ENCODE assay signal across 22 cellular contexts in genomic region chr6:134278000-134278399, GRCh38. TPM values are rescaled to one million over a fixed set of nuclear protein-coding genes. Genes with fewer than 3 reads are reported as not detected.
A peak's percentile ranks its signal among the peaks of the same experiment; 100 is the strongest.
DNase-seq lines count a peak whose midpoint lies in the region; TF ChIP-seq lines count a peak whose summit lies in the region.
"Had no signal": no experiment of that assay in that cellular context is flagged by ENCODE, and none has a peak within 500 bp of the region (broad histone marks: within the 10 kb centered on the region; RNA-seq: fewer than 3 reads in every experiment).

No MANE protein-coding gene starts in this region.

- in situ Hi-C loops in brain microvascular endothelial cell (cut with HindIII; ENCODE audit: low pct_ligation_motif_present, low sequenced_read_pairs), result no loop called here

- no peaks in the 10 kb centered on the region for H3K36me3 Mint-ChIP-seq in activated CD4-positive, alpha-beta memory T cell treated with anti-CD3 and anti-CD28 coated beads, Interleukin-2, amount 10 ng/mL, durations not matched to agents 7 days and 5 days (ENCODE audit: low read depth)
- H3K36me3 Mint-ChIP-seq: CD8-positive, alpha-beta T cell had no signal

- no peaks in the 10 kb centered on the region for H3K36me3 ChIP-seq in KMS-11 (ENCODE audit: insufficient read depth)
- no peaks in the 10 kb centered on the region for H3K36me3 ChIP-seq in neutrophil
- no peaks in the 10 kb centered on the region for H3K36me3 ChIP-seq in brain microvascular endothelial cell (replicated peaks)

- H3K27ac ChIP-seq in KMS-11 (peak overlapping the region; percentile 95), dorsolateral prefrontal cortex (peak overlapping the region in 38 of 59 donors; percentile 2 to 79 (median 49)), neutrophil (peak overlapping the region; percentile 93), brain microvascular endothelial cell (no peak overlapping the region)

- H3K4me1 Mint-ChIP-seq in activated CD4-positive, alpha-beta memory T cell treated with anti-CD3 and anti-CD28 coated beads, Interleukin-2, amount 10 ng/mL, durations not matched to agents 7 days and 5 days, result peaks cover 24% of the 10 kb centered on the region

- no peak overlapping the region for H3K27ac Mint-ChIP-seq in activated CD4-positive, alpha-beta memory T cell treated with anti-CD3 and anti-CD28 coated beads, Interleukin-2, amount 10 ng/mL, durations not matched to agents 7 days and 5 days
- H3K27ac Mint-ChIP-seq: CD8-positive, alpha-beta T cell; HFFc6 had no signal

- TF ChIP-seq POLR2A in erythroblast (IDR thresholded peaks at IDR 0.05; ENCODE audit: low read length), result no peak

- H3K9me3 Mint-ChIP-seq in activated CD4-positive, alpha-beta memory T cell treated with anti-CD3 and anti-CD28 coated beads, Interleukin-2, amount 10 ng/mL, durations not matched to agents 7 days and 5 days, result no peaks in the 10 kb centered on the region
- H3K9me3 Mint-ChIP-seq: CD8-positive, alpha-beta T cell; H9; HFFc6 had no signal

- H3K79me2 ChIP-seq in KMS-11 (ENCODE audit: insufficient read depth, low read depth), result no peaks in the 10 kb centered on the region

- TF ChIP-seq CTCF in KMS-11 (conservative IDR thresholded peaks at IDR 0.05; ENCODE audit: low read depth, low read length) (no peak), dorsolateral prefrontal cortex (IDR thresholded peaks at IDR 0.05 in 54 of 56, conservative IDR thresholded peaks at IDR 0.05 in 2 of 56; ENCODE audit: low read depth in 1 of 56, partially characterized antibody in 56 of 56) (no peak), neutrophil (IDR thresholded peaks at IDR 0.05) (no peak), brain microvascular endothelial cell (IDR thresholded peaks at IDR 0.05; ENCODE audit: low read depth, low read length, missing control alignments) (no peak)

- H3K4me1 ChIP-seq in KMS-11 (ENCODE audit: low read depth, poor library complexity, severe bottlenecking) (peaks cover 48% of the 10 kb centered on the region), neutrophil (ENCODE audit: control insufficient read depth in 1 of 2, insufficient read depth in 1 of 2, low read depth in 1 of 2, low read length in 1 of 2) (peaks cover 22 to 49% of the 10 kb centered on the region in 2 experiments)
- H3K4me1 ChIP-seq: Caco-2 had no signal

- no peaks in the 10 kb centered on the region for H4K20me1 ChIP-seq in KMS-11 (ENCODE audit: insufficient read depth)

- H3K4me3 ChIP-seq in KMS-11 (IDR thresholded peaks at IDR 0.05; ENCODE audit: insufficient read depth, low read depth, low read length) (no peak overlapping the region), dorsolateral prefrontal cortex (no peak overlapping the region), neutrophil (ENCODE audit: low read depth in 1 of 2, low read length in 1 of 2) (no peak overlapping the region), brain microvascular endothelial cell (ENCODE audit: low read depth, low read length) (no peak overlapping the region)
- H3K4me3 ChIP-seq: A549 had no signal

- no peak overlapping the region; the same call in 1 of the 2 replicates for H3K9ac ChIP-seq in KMS-11

- H2AFZ ChIP-seq in KMS-11 (ENCODE audit: low read depth), result peak overlapping the region; percentile 83; the same call in 1 of the 2 replicates

- peak overlapping the region; percentile 97 for H3K4me2 ChIP-seq in KMS-11
- H3K4me2 ChIP-seq: A549 had no signal

- H3K27me3 Mint-ChIP-seq in activated CD4-positive, alpha-beta memory T cell treated with anti-CD3 and anti-CD28 coated beads, Interleukin-2, amount 10 ng/mL, durations not matched to agents 7 days and 5 days, result no peaks in the 10 kb centered on the region

- H3K27me3 ChIP-seq in KMS-11 (ENCODE audit: insufficient read depth, low read depth) (no peaks in the 10 kb centered on the region), dorsolateral prefrontal cortex (no peaks in the 10 kb centered on the region), neutrophil (no peaks in the 10 kb centered on the region), brain microvascular endothelial cell (replicated peaks) (no peaks in the 10 kb centered on the region)

- intact Hi-C loops in dorsolateral prefrontal cortex (cut with DNase I), result no loop called here

- DNase-seq in EL (peak; percentile 32), dorsolateral prefrontal cortex (no peak), NCI-H510A treated with DMSO at 0.1 percent for 48 hours (lab: John Stamatoyannopoulos, UW) (no peak), brain microvascular endothelial cell (no peak), erythroblast (lab: John Stamatoyannopoulos, UW) (no peak)
- no peak for DNase-seq in activated CD4-positive, alpha-beta memory T cell treated with anti-CD3 and anti-CD28 coated beads, Interleukin-2, amount 10 ng/mL, durations not matched to agents 7 days and 5 days
- DNase-seq: AML-193; Caco-2; CD8-positive, alpha-beta T cell; H9; HFFc6; KG1; NCI-H1048; NCI-H1417 treated with DMSO at 0.1 percent for 48 hours; NCI-H1694 treated with DMSO at 0.1 percent for 48 hours; NCI-H2081; NCI-H2227 treated with DMSO at 0.1 percent for 48 hours; NCI-H69; PC-3 had no signal

- CTCF ChIA-PET in activated CD4-positive, alpha-beta memory T cell treated with anti-CD3 and anti-CD28 coated beads, Interleukin-2, amount 10 ng/mL, durations not matched to agents 7 days and 5 days (lab: Charles Lee), result no interaction called here

- no peak overlapping the region for H3K4me3 Mint-ChIP-seq in activated CD4-positive, alpha-beta memory T cell treated with anti-CD3 and anti-CD28 coated beads, Interleukin-2, amount 10 ng/mL, durations not matched to agents 7 days and 5 days
- H3K4me3 Mint-ChIP-seq: H9, HFFc6 had no signal

- no peaks in the 10 kb centered on the region for H3K9me3 ChIP-seq in neutrophil
- H3K9me3 ChIP-seq: A549, Caco-2 had no signal

- POLR2A ChIA-PET in activated CD4-positive, alpha-beta memory T cell treated with anti-CD3 and anti-CD28 coated beads, Interleukin-2, amount 10 ng/mL, durations not matched to agents 7 days and 5 days (lab: Charles Lee), result interaction anchor here (0.7 to 1.7 kb wide), 3 partner anchors 10 to 99 kb away, joined by 3 to 5 read pairs (median 4); no protein-coding TSS in a partner anchor

RNA-seq across cellular contexts. Expression of gene SGK1, which starts 39.9 kb away (rescaled TPM):
- total RNA-seq in dorsolateral prefrontal cortex, result 100 to 1,000 TPM in 82 of 120 experiments, 10 to 100 TPM in 38; 31.4 to 701 (median 120) TPM
- total RNA-seq in activated CD4-positive, alpha-beta memory T cell treated with anti-CD3 and anti-CD28 coated beads, Interleukin-2, amount 10 ng/mL, durations not matched to agents 7 days and 5 days, result 10 to 100 TPM; 27.9 to 35.1 TPM
